8 cellular contexts compared by ENCODE assay signal in genomic region chr19:12938054-12938535, GRCh38. TPM values are rescaled to one million over a fixed set of nuclear protein-coding genes. Genes with fewer than 3 reads are reported as not detected.
DNase-seq lines count a peak whose midpoint lies in the region; ATAC-seq and TF ChIP-seq lines count a peak whose summit lies in the region.

No MANE protein-coding gene starts in this region.

- H3K36me3 ChIP-seq in GM23248 (ENCODE audit: low read depth), result peaks cover 29% of the 10 kb centered on the region
- H3K36me3 ChIP-seq in KOPT-K1 (ENCODE audit: insufficient read depth, low read length), result peaks cover 44% of the 10 kb centered on the region
- H3K36me3 ChIP-seq in Panc1 (ENCODE audit: control insufficient read depth, insufficient read depth, low read length), result peaks cover 21% of the 10 kb centered on the region
- H3K36me3 ChIP-seq in mucosa of rectum (ENCODE audit: control insufficient read depth in 2 of 2, insufficient read depth in 2 of 2, low read length in 2 of 2), result peaks cover 22 to 30% of the 10 kb centered on the region in 2 donors

- H3K4me1 ChIP-seq in GM23248 (ENCODE audit: insufficient read depth), result peaks cover 17% of the 10 kb centered on the region
- H3K4me1 ChIP-seq in Panc1 (ENCODE audit: control insufficient read depth, insufficient read depth, low read length), result peaks cover 20% of the 10 kb centered on the region
- peaks cover 25 to 27% of the 10 kb centered on the region in 2 donors for H3K4me1 ChIP-seq in mucosa of rectum (ENCODE audit: control insufficient read depth in 2 of 2, insufficient read depth in 2 of 2, low read length in 2 of 2)

- H3K27ac ChIP-seq in GM23248 (peak overlapping the region; percentile 26), KOPT-K1 (ENCODE audit: low read depth, low read length, poor library complexity, severe bottlenecking) (peak overlapping the region; percentile 99), Panc1 (ENCODE audit: low read length) (peak overlapping the region; percentile 93), mucosa of rectum (ENCODE audit: low read depth in 2 of 2, low read length in 2 of 2) (peak overlapping the region; percentile 6 to 68)

- no peaks in the 10 kb centered on the region for H3K9me3 ChIP-seq in GM23248 (ENCODE audit: low read depth)
- no peaks in the 10 kb centered on the region for H3K9me3 ChIP-seq in KOPT-K1 (ENCODE audit: insufficient read depth, low read length, poor library complexity, severe bottlenecking)
- no peaks in the 10 kb centered on the region for H3K9me3 ChIP-seq in Panc1 (ENCODE audit: control insufficient read depth, insufficient read depth, low read depth, low read length)
- no peaks in the 10 kb centered on the region for H3K9me3 ChIP-seq in mucosa of rectum (ENCODE audit: control insufficient read depth in 2 of 2, low read length in 2 of 2)

- no peaks in the 10 kb centered on the region for H3K9me2 ChIP-seq in GM23248 (ENCODE audit: insufficient read depth)

- H3K4me2 ChIP-seq in GM23248 (ENCODE audit: unreplicated experiment), result peak overlapping the region; percentile 77

- POLR2A ChIA-PET in Panc1 (lab: Charles Lee), result no interaction called here

- peak overlapping the region; percentile 73 for H3K4me3 ChIP-seq in GM23248
- H3K4me3 ChIP-seq in Panc1 (ENCODE audit: low read depth in 2 of 2, low read length in 2 of 2), result peak overlapping the region; percentile 62 to 97
- peak overlapping the region; percentile 74 to 87 for H3K4me3 ChIP-seq in mucosa of rectum (ENCODE audit: low read length in 2 of 2)

- H3K4me3 Mint-ChIP-seq in activated T-cell treated with anti-CD3 and anti-CD28 coated beads, Interleukin-2, amount 50 U/mL, for 72 hours, result peak overlapping the region; percentile 96 to 100

- peak overlapping the region; percentile 94 for H3K27ac Mint-ChIP-seq in activated T-cell treated with anti-CD3 and anti-CD28 coated beads, Interleukin-2, amount 50 U/mL, for 72 hours

- peak overlapping the region; percentile 97 for H3K9ac ChIP-seq in GM23248
- H3K9ac ChIP-seq in mucosa of rectum (ENCODE audit: low read depth in 1 of 2, low read length in 2 of 2), result peak overlapping the region; percentile 48 to 97

- H3K27me3 Mint-ChIP-seq in activated T-cell treated with anti-CD3 and anti-CD28 coated beads, Interleukin-2, amount 50 U/mL, for 72 hours (ENCODE audit: low read depth), result no peaks in the 10 kb centered on the region

- peaks cover 20 to 40% of the 10 kb centered on the region in 2 donors for H3K36me3 Mint-ChIP-seq in activated T-cell treated with anti-CD3 and anti-CD28 coated beads, Interleukin-2, amount 50 U/mL, for 72 hours (ENCODE audit: insufficient read depth in 2 of 2)

- H3K4me1 Mint-ChIP-seq in activated T-cell treated with anti-CD3 and anti-CD28 coated beads, Interleukin-2, amount 50 U/mL, for 72 hours (ENCODE audit: low read depth), result peaks cover 78% of the 10 kb centered on the region

- no peaks in the 10 kb centered on the region for H3K27me3 ChIP-seq in GM23248 (replicated peaks; ENCODE audit: insufficient read depth)
- H3K27me3 ChIP-seq in Panc1 (ENCODE audit: control insufficient read depth, insufficient read depth, low read length), result no peaks in the 10 kb centered on the region
- no peaks in the 10 kb centered on the region for H3K27me3 ChIP-seq in mucosa of rectum (ENCODE audit: control insufficient read depth in 2 of 2, insufficient read depth in 2 of 2, low read length in 2 of 2)

- no peak for TF ChIP-seq CTCF in Panc1 (IDR thresholded peaks at IDR 0.05)

- H3K9me3 Mint-ChIP-seq in activated T-cell treated with anti-CD3 and anti-CD28 coated beads, Interleukin-2, amount 50 U/mL, for 72 hours, result no peaks in the 10 kb centered on the region

- DNase-seq in DMS153 treated with DMSO at 0.1 percent for 48 hours (lab: John Stamatoyannopoulos, UW; ENCODE audit: unreplicated experiment) (peak; percentile 97), GM23248 (peak; percentile 100), Panc1 (ENCODE audit: low read depth, low spot score) (peak; percentile 91)
- DNase-seq in activated T-cell treated with anti-CD3 and anti-CD28 coated beads, Interleukin-2, amount 50 U/mL, for 72 hours, result peak; percentile 99 to 100
- DNase-seq in stimulated activated CD8-positive, alpha-beta memory T cell treated with anti-CD3 and anti-CD28 coated beads, Interleukin-4, amount 100 ng/mL, for 4 hours (ENCODE audit: low read depth in 2 of 2, low spot score in 1 of 2), result peak; percentile 99

- H2AFZ ChIP-seq in GM23248, result peak overlapping the region; percentile 88

- in situ Hi-C loops in GM23248 (cut with MboI), result no loop called here
- in situ Hi-C loops in Panc1 (cut with HindIII; ENCODE audit: low pct_unique_long_range_greater_than_20kb, low sequenced_read_pairs), result no loop called here

- 0 out of 2 replicates have a peak, but pooled peaks cover 6% of the 10 kb centered on the region for H4K20me1 ChIP-seq in GM23248 (ENCODE audit: insufficient read depth)

- 1% methylated on average over 25 to 30 of the region's 30 CpGs for WGBS in GM23248 (ENCODE audit: low coverage in 1 of 2, low lambda C conversion rate in 2 of 2, missing lambda C conversion rate in 2 of 2), 2 experiments

- BruUV-seq in Panc1 (replicated peaks; lab: Mats Ljungman, UMichigan), result no TSS peak

- CTCF ChIA-PET in Panc1 (lab: Charles Lee), result interaction anchor here (0.5 to 0.6 kb wide), 2 partner anchors 16 to 139 kb away, joined by 3 read pairs; no protein-coding TSS in a partner anchor

- intact Hi-C loops in Panc1 (cut with micrococcal nuclease; ENCODE audit: unreplicated experiment), result no loop called here

- H3F3A ChIP-seq in GM23248 (ENCODE audit: insufficient read depth), result peaks cover 36% of the 10 kb centered on the region

- peaks cover 50% of the 10 kb centered on the region for H3K79me2 ChIP-seq in GM23248 (ENCODE audit: insufficient read depth)

- ATAC-seq in Panc1, result peak; percentile 95
- ATAC-seq in activated T-cell treated with anti-CD3 and anti-CD28 coated beads, Interleukin-2, amount 50 U/mL, for 72 hours (replicated peaks in 1 of 2), result peak; percentile 89 to 90
- peak; percentile 93 for ATAC-seq in esophagus mucosa

RNA-seq across cellular contexts. Expression of gene CALR, which starts 0.3 kb away (rescaled TPM):
- total RNA-seq in GM23248 (2014; rRNA removed; shearing (Covaris generic)), result 1,238 and 1,432 TPM in 2 replicates
- 1,015 and 1,067 TPM in 2 replicates for polyA plus RNA-seq in GM23248 (2016; fragmentation: Nextera tagmentation; extraction: Ambion mirVana)
- total RNA-seq in Panc1 (2021; ENCODE audit: unreplicated experiment) (1,060 TPM), esophagus mucosa (586 TPM)
- polyA plus RNA-seq in Panc1 (2012; ENCODE audit: insufficient read length), result 775 TPM
- 100 to 1,000 TPM; 458 to 489 TPM for total RNA-seq in activated T-cell treated with anti-CD3 and anti-CD28 coated beads, Interleukin-2, amount 50 U/mL, for 72 hours

RNA-seq across cellular contexts. Expression of gene FARSA, which starts 4.6 kb away (rescaled TPM):
- total RNA-seq in GM23248 (2014; rRNA removed; shearing (Covaris generic)), result 33.5 and 39.2 TPM in 2 replicates
- polyA plus RNA-seq in GM23248 (2016; fragmentation: Nextera tagmentation; extraction: Ambion mirVana), result 79.9 and 83.4 TPM in 2 replicates
- total RNA-seq in Panc1 (2021; ENCODE audit: unreplicated experiment) (80.3 TPM), esophagus mucosa (46.6 TPM)
- polyA plus RNA-seq in Panc1 (2012; ENCODE audit: insufficient read length), result 73.4 TPM
- total RNA-seq in activated T-cell treated with anti-CD3 and anti-CD28 coated beads, Interleukin-2, amount 50 U/mL, for 72 hours, result 10 to 100 TPM; 63.4 to 70.4 TPM

RNA-seq across cellular contexts. Expression of gene RAD23A, which starts 7.6 kb away (rescaled TPM):
- total RNA-seq in GM23248 (2014; rRNA removed; shearing (Covaris generic)), result 88.5 and 107 TPM in 2 replicates
- 177 and 182 TPM in 2 replicates for polyA plus RNA-seq in GM23248 (2016; fragmentation: Nextera tagmentation; extraction: Ambion mirVana)
- total RNA-seq in Panc1 (2021; ENCODE audit: unreplicated experiment) (111 TPM), esophagus mucosa (65.6 TPM)
- 173 TPM for polyA plus RNA-seq in Panc1 (2012; ENCODE audit: insufficient read length)
- total RNA-seq in activated T-cell treated with anti-CD3 and anti-CD28 coated beads, Interleukin-2, amount 50 U/mL, for 72 hours, result 100 to 1,000 TPM; 159 to 189 TPM

RNA-seq across cellular contexts. Expression of gene GADD45GIP1, which starts 18.9 kb away (rescaled TPM):
- total RNA-seq in GM23248 (2014; rRNA removed; shearing (Covaris generic)), result 41.6 and 48.4 TPM in 2 replicates
- 132 and 136 TPM in 2 replicates for polyA plus RNA-seq in GM23248 (2016; fragmentation: Nextera tagmentation; extraction: Ambion mirVana)
- total RNA-seq in Panc1 (2021; ENCODE audit: unreplicated experiment), result 36.7 TPM
- 86.1 TPM for polyA plus RNA-seq in Panc1 (2012; ENCODE audit: insufficient read length)
- 10 to 100 TPM; 15.9 to 16.4 TPM for total RNA-seq in activated T-cell treated with anti-CD3 and anti-CD28 coated beads, Interleukin-2, amount 50 U/mL, for 72 hours
- total RNA-seq in esophagus mucosa, result 20.7 TPM

RNA-seq across cellular contexts. Expression of gene SYCE2, which starts 19.0 kb away (rescaled TPM):
- total RNA-seq in GM23248 (2014; rRNA removed; shearing (Covaris generic)), result 0.25 TPM in 1 of 2 replicates, not detected in the other
- polyA plus RNA-seq in GM23248 (2016; fragmentation: Nextera tagmentation; extraction: Ambion mirVana), result 0.49 and 0.56 TPM in 2 replicates
- total RNA-seq in Panc1 (2021; ENCODE audit: unreplicated experiment) (1.6 TPM), esophagus mucosa (0.56 TPM)
- 1.7 TPM for polyA plus RNA-seq in Panc1 (2012; ENCODE audit: insufficient read length)
- total RNA-seq in activated T-cell treated with anti-CD3 and anti-CD28 coated beads, Interleukin-2, amount 50 U/mL, for 72 hours, result 1 to 10 TPM; 3.1 to 4.5 TPM

Comparison
In these comparisons a context has a peak if more than half of its experiments do, and no peak if none do; other contexts are left out.
1. Peak in every context shown above with its lines: DNase-seq, ATAC-seq, H3K4me3 ChIP-seq and H3K27ac ChIP-seq.
2. H3K27ac ChIP-seq: peak in every context shown above with its lines; median percentile 99 in KOPT-K1; 93 in Panc1; 37 in mucosa of rectum; 26 in GM23248.